ENCODE assay signal across 8 cellular contexts in genomic region chr1:228102791-228103620, GRCh38. TPM values are rescaled to one million over a fixed set of nuclear protein-coding genes. Genes with fewer than 3 reads are reported as not detected.
A peak's percentile ranks its signal among the peaks of the same experiment; 100 is the strongest.
DNase-seq lines count a peak whose midpoint lies in the region; ATAC-seq, FAIRE-seq and TF ChIP-seq lines count a peak whose summit lies in the region.

C1orf35 (minus strand) TSS chr1:228103325; CDS start chr1:228103227, 98 bp downstream.

- TF ChIP-seq CTCF in AG09309 (IDR thresholded peaks at IDR 0.05; ENCODE audit: control insufficient read depth, insufficient read depth, low read depth, low read length, missing control alignments) (no peak), WTC11 (IDR thresholded peaks at IDR 0.05) (no peak), bronchial epithelial cell (IDR thresholded peaks at IDR 0.05; ENCODE audit: insufficient read depth, low read length, severe bottlenecking) (no peak)

- CTCF ChIA-PET in WTC11 (lab: Charles Lee): interaction anchor here (1.6 kb wide), 1 partner anchor 28 kb away, joined by 6 read pairs; no protein-coding TSS in a partner anchor

- peaks cover 5% of the 10 kb centered on the region; the same call in 1 of the 2 replicates for H3K27me3 Mint-ChIP-seq in WTC11 (ENCODE audit: low read depth)

- peaks cover 13% of the 10 kb centered on the region for H3K36me3 ChIP-seq in bronchial epithelial cell (ENCODE audit: control insufficient read depth, insufficient read depth, low read length)

- H3K9me3 Mint-ChIP-seq in WTC11: no peaks in the 10 kb centered on the region

- peaks cover 36% of the 10 kb centered on the region for H3K36me3 Mint-ChIP-seq in WTC11

- H3K4me3 ChIP-seq in AG09309 (ENCODE audit: control insufficient read depth, low read depth, low read length): peak within 1 kb of the TSS; percentile 91
- peak within 1 kb of the TSS; percentile 90 for H3K4me3 ChIP-seq in bronchial epithelial cell (ENCODE audit: low read depth, low read length)

- DNase-seq in AG09309 (ENCODE audit: low read depth) (peak; percentile 32), NCI-H345 (lab: John Stamatoyannopoulos, UW) (peak; percentile 96), WTC11 (ENCODE audit: low spot score) (peak; percentile 96), bronchial epithelial cell (ENCODE audit: low read depth) (peak; percentile 80), iPS-NIHi7 (ENCODE audit: extremely low spot score) (peak; percentile 98), smooth muscle cell of the brain vasculature (ENCODE audit: low read depth, low spot score) (peak; percentile 85)

- no peak for FAIRE-seq in bronchial epithelial cell (lab: Jason Lieb, UNC)

- H3K4me3 Mint-ChIP-seq in WTC11: peak within 1 kb of the TSS; percentile 90

- peaks cover 13% of the 10 kb centered on the region for H3K4me1 Mint-ChIP-seq in WTC11

- peak; percentile 69 for ATAC-seq in GM19025 (IDR thresholded peaks at IDR 0.05; ENCODE audit: low read depth, unreplicated experiment)
- ATAC-seq in HG03280 (IDR thresholded peaks at IDR 0.05; ENCODE audit: unreplicated experiment): peak; percentile 70
- ATAC-seq in WTC11: peak; percentile 87

- peak within 1 kb of the TSS; percentile 94 for H3K27ac Mint-ChIP-seq in WTC11

- no peaks in the 10 kb centered on the region for H3K27me3 ChIP-seq in bronchial epithelial cell (ENCODE audit: control insufficient read depth, insufficient read depth, low read length)

- POLR2A ChIA-PET in WTC11 (lab: Charles Lee): interaction anchor here (0.6 kb wide), 1 partner anchor 1395 kb away, joined by 3 read pairs; no protein-coding TSS in a partner anchor

TF ChIP-seq in WTC11, 78 proteins besides CTCF, POLR2A, EP300 and RAD21 (continues in another document):
- TF ChIP-seq ATF6 (CRISPR knock-in tag; IDR thresholded peaks at IDR 0.05) (no peak), AFF4 (CRISPR knock-in tag; IDR thresholded peaks at IDR 0.05; ENCODE audit: borderline replicate concordance) (peak; percentile 71; the same call in 1 of the 2 replicates), USF1 (CRISPR knock-in tag; IDR thresholded peaks at IDR 0.05) (peak; percentile 52; the same call in 1 of the 2 replicates), PRDM15 (CRISPR knock-in tag; IDR thresholded peaks at IDR 0.05) (no peak), E2F4 (CRISPR knock-in tag; IDR thresholded peaks at IDR 0.05; ENCODE audit: borderline replicate concordance, low read depth) (peak; percentile 48; the same call in 1 of the 2 replicates), FOXP4 (CRISPR knock-in tag; IDR thresholded peaks at IDR 0.05) (peak; percentile 85), HMGA2 (CRISPR knock-in tag; IDR thresholded peaks at IDR 0.05) (no peak), GABPB1 (CRISPR knock-in tag; IDR thresholded peaks at IDR 0.05) (no peak; the same call in 1 of the 2 replicates), NR2C2 (CRISPR knock-in tag; IDR thresholded peaks at IDR 0.05) (no peak), TEAD1 (CRISPR knock-in tag; IDR thresholded peaks at IDR 0.05) (peak; percentile 70; the same call in 1 of the 2 replicates)

RNA-seq across cellular contexts. Expression of gene C1orf35, which starts in this region (rescaled TPM):
- total RNA-seq in WTC11 (2021): 30.0 to 33.8 TPM (median 30.7 TPM) in 3 replicates
- total RNA-seq in bronchial epithelial cell: 16.1 and 17.1 TPM in 2 replicates

Comparison
In these comparisons a context has a peak if more than half of its experiments do, and no peak if none do; other contexts are left out.
1. Peak in every context shown above with its lines: DNase-seq, ATAC-seq and H3K4me3 ChIP-seq.
2. DNase-seq: peak in every context shown above with its lines; median percentile 98 in iPS-NIHi7; 96 in NCI-H345; 96 in WTC11; 85 in smooth muscle cell of the brain vasculature; 80 in bronchial epithelial cell; 32 in AG09309.